10 cellular contexts compared by ENCODE assay signal in the genomic region with DNA sequence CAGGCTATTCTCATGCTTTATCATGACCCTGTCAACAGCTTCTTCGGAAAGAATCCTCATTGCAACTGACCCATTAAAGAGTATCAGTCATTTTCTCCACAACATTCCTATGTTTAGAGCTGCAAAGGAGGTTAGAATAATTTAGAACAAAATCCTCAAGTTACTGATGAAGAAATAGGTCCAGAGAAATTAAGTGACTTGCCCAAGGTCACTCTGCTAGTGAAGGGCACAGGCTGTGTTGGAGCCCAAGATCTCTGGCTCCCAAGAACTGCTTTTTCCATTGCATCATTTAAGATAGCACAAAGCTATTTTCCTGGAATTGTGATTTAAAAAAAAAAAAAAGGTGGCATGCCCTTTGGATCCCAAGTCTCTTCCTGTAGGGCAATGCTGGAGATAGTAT. TPM values are rescaled to one million over a fixed set of nuclear protein-coding genes. Genes with fewer than 3 reads are reported as not detected.
DNase-seq lines count a peak whose midpoint lies in the region; ATAC-seq and TF ChIP-seq lines count a peak whose summit lies in the region.
"Had no signal": no experiment of that assay in that cellular context is flagged by ENCODE, and none has a peak within 500 bp of the region (broad histone marks: within the 10 kb centered on the region; RNA-seq: fewer than 3 reads in every experiment).

No MANE protein-coding gene starts in this region.

- H3K36me3 Mint-ChIP-seq in activated CD4-positive, alpha-beta T cell treated with anti-CD3 and anti-CD28 coated beads, Interleukin-2, amount 10 ng/mL, durations not matched to agents 7 days and 5 days (ENCODE audit: low read depth) = peaks cover 12% of the 10 kb centered on the region
- H3K36me3 Mint-ChIP-seq in activated B cell treated with CpG ODN at 0.5 μM for 24 hours (ENCODE audit: low read depth) = peaks cover 4% of the 10 kb centered on the region

- TF ChIP-seq CTCF in activated B cell treated with CpG ODN at 0.5 μM for 24 hours (IDR thresholded peaks at IDR 0.05) (no peak), left ventricle myocardium inferior (IDR thresholded peaks at IDR 0.05; ENCODE audit: borderline replicate concordance) (no peak)

- peak overlapping the region; percentile 95 for H3K27ac ChIP-seq in left ventricle myocardium inferior (replicated peaks)
- peak overlapping the region; percentile 49 for H3K27ac ChIP-seq in skeletal muscle tissue (ENCODE audit: low read depth, low read length)

- DNase-seq in activated CD4-positive, alpha-beta T cell treated with anti-CD3 and anti-CD28 coated beads, Interleukin-2, amount 10 ng/mL, durations not matched to agents 7 days and 5 days = no peak
- no peak for DNase-seq in activated CD4-positive, alpha-beta T cell treated with anti-CD3 and anti-CD28 coated beads for 4 hours
- DNase-seq in activated B cell treated with CpG ODN at 0.5 μM for 24 hours (no peak), left ventricle myocardium inferior (no peak), SKM-1 treated with dmso at 0.1 percent for 144 hours (lab: John Stamatoyannopoulos, UW; ENCODE audit: unreplicated experiment) (no peak)
- no peak for DNase-seq in stimulated activated CD4-positive, alpha-beta T cell treated with anti-CD3 and anti-CD28 coated beads, Interleukin-1b, Interleukin-23, amount 100 ng/mL, for 48 hours
- DNase-seq: amniotic stem cell had no signal

- H3K9me3 Mint-ChIP-seq in activated CD4-positive, alpha-beta T cell treated with anti-CD3 and anti-CD28 coated beads, Interleukin-2, amount 10 ng/mL, durations not matched to agents 7 days and 5 days = no peaks in the 10 kb centered on the region
- H3K9me3 Mint-ChIP-seq in activated B cell treated with CpG ODN at 0.5 μM for 24 hours = no peaks in the 10 kb centered on the region

- ATAC-seq in activated B cell treated with CpG ODN at 0.5 μM for 24 hours (ENCODE audit: low read depth) (no peak), GM19328 (IDR thresholded peaks at IDR 0.05; ENCODE audit: unreplicated experiment) (no peak)
- ATAC-seq: K562 had no signal

- no peaks in the 10 kb centered on the region for H3K27me3 Mint-ChIP-seq in activated CD4-positive, alpha-beta T cell treated with anti-CD3 and anti-CD28 coated beads, Interleukin-2, amount 10 ng/mL, durations not matched to agents 7 days and 5 days
- H3K27me3 Mint-ChIP-seq in activated B cell treated with CpG ODN at 0.5 μM for 24 hours = no peaks in the 10 kb centered on the region

- H3K4me3 ChIP-seq in left ventricle myocardium inferior (peak overlapping the region; percentile 89), skeletal muscle tissue (ENCODE audit: low read length in 3 of 3) (no peak overlapping the region)
- H3K4me3 ChIP-seq: K562 had no signal

- H3K36me3 ChIP-seq in left ventricle myocardium inferior (no peaks in the 10 kb centered on the region), skeletal muscle tissue (ENCODE audit: control insufficient read depth in 3 of 3, insufficient read depth in 3 of 3, low read length in 3 of 3) (no peaks in the 10 kb centered on the region)

- H3K9me3 ChIP-seq in left ventricle myocardium inferior (replicated peaks) (no peaks in the 10 kb centered on the region), skeletal muscle tissue (ENCODE audit: control insufficient read depth in 3 of 3, low read length in 3 of 3) (no peaks in the 10 kb centered on the region)

- no peaks in the 10 kb centered on the region for H3K27me3 ChIP-seq in left ventricle myocardium inferior (ENCODE audit: low read depth)
- no peaks in the 10 kb centered on the region for H3K27me3 ChIP-seq in skeletal muscle tissue (ENCODE audit: control insufficient read depth in 3 of 3, insufficient read depth in 3 of 3, low read length in 3 of 3)

- peak overlapping the region; percentile 83 for H3K4me3 Mint-ChIP-seq in activated CD4-positive, alpha-beta T cell treated with anti-CD3 and anti-CD28 coated beads, Interleukin-2, amount 10 ng/mL, durations not matched to agents 7 days and 5 days
- peak overlapping the region; percentile 24 for H3K4me3 Mint-ChIP-seq in activated B cell treated with CpG ODN at 0.5 μM for 24 hours

- H3K9ac ChIP-seq in skeletal muscle tissue (ENCODE audit: low read depth in 1 of 3, low read length in 3 of 3) = peak overlapping the region in 1 of 3 donors; percentile 37

- H3K4me1 ChIP-seq in left ventricle myocardium inferior (peaks cover 86% of the 10 kb centered on the region), skeletal muscle tissue (ENCODE audit: control insufficient read depth in 3 of 3, insufficient read depth in 3 of 3, low read length in 3 of 3) (peaks cover 24 to 43% (median 34%) of the 10 kb centered on the region in 3 donors)

- H3K27ac Mint-ChIP-seq in activated CD4-positive, alpha-beta T cell treated with anti-CD3 and anti-CD28 coated beads, Interleukin-2, amount 10 ng/mL, durations not matched to agents 7 days and 5 days = no peak overlapping the region
- H3K27ac Mint-ChIP-seq in activated B cell treated with CpG ODN at 0.5 μM for 24 hours = peak overlapping the region; percentile 46

- POLR2A ChIA-PET in activated CD4-positive, alpha-beta T cell treated with anti-CD3 and anti-CD28 coated beads, Interleukin-2, amount 10 ng/mL, durations not matched to agents 7 days and 5 days (lab: Charles Lee) = no interaction called here
- POLR2A ChIA-PET in activated B cell treated with CpG ODN at 0.5 μM for 24 hours (lab: Charles Lee) = interaction anchor here (0.6 to 4.7 kb wide), 8 partner anchors 9 to 1017 kb away, joined by 3 to 31 read pairs (median 5); a partner anchor contains a TSS

- intact Hi-C loops in activated B cell treated with CpG ODN at 0.5 μM for 24 hours (cut with micrococcal nuclease) = loop anchor here (5.0 kb wide), 2 partner anchors 1833 to 1848 kb away; no protein-coding TSS in a partner anchor
- intact Hi-C loops in left ventricle myocardium inferior (cut with micrococcal nuclease) = no loop called here

- H3K4me1 Mint-ChIP-seq in activated CD4-positive, alpha-beta T cell treated with anti-CD3 and anti-CD28 coated beads, Interleukin-2, amount 10 ng/mL, durations not matched to agents 7 days and 5 days = peaks cover 53% of the 10 kb centered on the region
- H3K4me1 Mint-ChIP-seq in activated B cell treated with CpG ODN at 0.5 μM for 24 hours = peaks cover 34% of the 10 kb centered on the region

- CTCF ChIA-PET in activated CD4-positive, alpha-beta T cell treated with anti-CD3 and anti-CD28 coated beads, Interleukin-2, amount 10 ng/mL, durations not matched to agents 7 days and 5 days (lab: Charles Lee) = interaction anchor here (1.2 to 1.4 kb wide), 2 partner anchors 10 to 12 kb away, joined by 4 to 9 read pairs; no protein-coding TSS in a partner anchor
- CTCF ChIA-PET in activated B cell treated with CpG ODN at 0.5 μM for 24 hours (lab: Charles Lee) = interaction anchor here (0.9 to 4.6 kb wide), 4 partner anchors 9 to 901 kb away, joined by 3 to 21 read pairs (median 4); a partner anchor contains a TSS

RNA-seq across cellular contexts. Expression of a gene that starts 9.6 kb away (rescaled TPM):
- total RNA-seq in activated CD4-positive, alpha-beta T cell treated with anti-CD3 and anti-CD28 coated beads, Interleukin-2, amount 10 ng/mL, durations not matched to agents 7 days and 5 days = 1 to 10 TPM; 6.6 to 6.9 TPM
- total RNA-seq in activated B cell treated with CpG ODN at 0.5 μM for 24 hours (3.2 and 3.6 TPM in 2 replicates), left ventricle myocardium inferior (17.8 TPM), skeletal muscle tissue (13.0 TPM)

RNA-seq across cellular contexts. Expression of a gene that starts 45.8 kb away (rescaled TPM):
- total RNA-seq in activated CD4-positive, alpha-beta T cell treated with anti-CD3 and anti-CD28 coated beads, Interleukin-2, amount 10 ng/mL, durations not matched to agents 7 days and 5 days = 10 to 100 TPM; 35.5 to 45.9 TPM
- 71.1 and 90.2 TPM in 2 replicates for total RNA-seq in activated B cell treated with CpG ODN at 0.5 μM for 24 hours
- 35.1 TPM for total RNA-seq in left ventricle myocardium inferior
- 37.6 TPM for total RNA-seq in skeletal muscle tissue
